22 cellular contexts compared by ENCODE assay signal in genomic region chr11:76337918-76338317, GRCh38. TPM values are rescaled to one million over a fixed set of nuclear protein-coding genes. Genes with fewer than 3 reads are reported as not detected.
DNase-seq lines count a peak whose midpoint lies in the region; ATAC-seq, FAIRE-seq and TF ChIP-seq lines count a peak whose summit lies in the region.
"Had no signal": no experiment of that assay in that cellular context is flagged by ENCODE, and none has a peak within 500 bp of the region (broad histone marks: within the 10 kb centered on the region; RNA-seq: fewer than 3 reads in every experiment).

No MANE protein-coding gene starts in this region.

- no peak overlapping the region for H3K4me2 ChIP-seq in astrocyte (ENCODE audit: low read length)

- H3K9me3 ChIP-seq in CD4-positive, CD25-positive, alpha-beta regulatory T cell (ENCODE audit: control insufficient read depth in 2 of 2, low read length in 2 of 2): peaks cover 6 to 15% of the 10 kb centered on the region in 2 experiments
- H3K9me3 ChIP-seq in astrocyte (ENCODE audit: insufficient read depth, low read depth, low read length): peaks cover 12% of the 10 kb centered on the region
- H3K9me3 ChIP-seq in gastrocnemius medialis: no peaks in the 10 kb centered on the region

- no peaks in the 10 kb centered on the region for H4K20me1 ChIP-seq in astrocyte (ENCODE audit: insufficient read depth, low read length)

- H3K4me3 Mint-ChIP-seq in CD4-positive, CD25-positive, alpha-beta regulatory T cell: no peak overlapping the region
- H3K4me3 Mint-ChIP-seq in astrocyte (ENCODE audit: unreplicated experiment): peak overlapping the region; percentile 34

- no peaks in the 10 kb centered on the region for H3K36me3 Mint-ChIP-seq in CD4-positive, CD25-positive, alpha-beta regulatory T cell
- peaks cover 10% of the 10 kb centered on the region for H3K36me3 Mint-ChIP-seq in astrocyte (ENCODE audit: low read depth, unreplicated experiment)

- H3K36me3 ChIP-seq in CD4-positive, CD25-positive, alpha-beta regulatory T cell (ENCODE audit: control insufficient read depth, insufficient read depth, low read length): no peaks in the 10 kb centered on the region
- H3K36me3 ChIP-seq in astrocyte (ENCODE audit: insufficient read depth, low read length) (no peaks in the 10 kb centered on the region), gastrocnemius medialis (no peaks in the 10 kb centered on the region)

- H3K9ac ChIP-seq in astrocyte (ENCODE audit: low read length): no peak overlapping the region

- TF ChIP-seq POLR2A in gastrocnemius medialis (IDR thresholded peaks at IDR 0.05): no peak

- no peak for ATAC-seq in CD4-positive, CD25-positive, alpha-beta regulatory T cell (ENCODE audit: low read depth in 2 of 2)
- ATAC-seq in gastrocnemius medialis (no peak), HG03439 (IDR thresholded peaks at IDR 0.05; ENCODE audit: unreplicated experiment) (no peak)
- ATAC-seq: GM12878, HCT116 had no signal

- H3K79me2 ChIP-seq in astrocyte (ENCODE audit: insufficient read depth, low read length): no peaks in the 10 kb centered on the region

- intact Hi-C loops in gastrocnemius medialis (cut with DNase I; ENCODE audit: low total_unique reads): no loop called here

- peaks cover 0 to 20% (median 2%) of the 10 kb centered on the region in 4 donors for H3K4me1 Mint-ChIP-seq in CD4-positive, CD25-positive, alpha-beta regulatory T cell
- no peaks in the 10 kb centered on the region for H3K4me1 Mint-ChIP-seq in astrocyte (ENCODE audit: low read depth, unreplicated experiment)

- no peaks in the 10 kb centered on the region for H3K27me3 ChIP-seq in CD4-positive, CD25-positive, alpha-beta regulatory T cell (ENCODE audit: control insufficient read depth, insufficient read depth, low read length)
- no peaks in the 10 kb centered on the region for H3K27me3 ChIP-seq in HL-60 (ENCODE audit: insufficient read depth, poor library complexity, severe bottlenecking)
- no peaks in the 10 kb centered on the region for H3K27me3 ChIP-seq in astrocyte (ENCODE audit: insufficient read depth, low read length)
- H3K27me3 ChIP-seq in gastrocnemius medialis: no peaks in the 10 kb centered on the region

- FAIRE-seq in astrocyte (lab: Jason Lieb, UNC): no peak
- FAIRE-seq: GM12878, GM19239 had no signal

- H3K9me3 Mint-ChIP-seq in CD4-positive, CD25-positive, alpha-beta regulatory T cell: peaks cover 0 to 26% (median 10%) of the 10 kb centered on the region in 7 donors
- H3K9me3 Mint-ChIP-seq in astrocyte (ENCODE audit: unreplicated experiment): peaks cover 20% of the 10 kb centered on the region

- no peaks in the 10 kb centered on the region for H3K27me3 Mint-ChIP-seq in CD4-positive, CD25-positive, alpha-beta regulatory T cell
- H3K27me3 Mint-ChIP-seq in astrocyte (ENCODE audit: low read depth, unreplicated experiment): peaks cover 3% of the 10 kb centered on the region

- no peaks in the 10 kb centered on the region for H3K4me1 ChIP-seq in CD4-positive, CD25-positive, alpha-beta regulatory T cell (ENCODE audit: control insufficient read depth, insufficient read depth, low read length, poor library complexity, severe bottlenecking)
- no peaks in the 10 kb centered on the region for H3K4me1 ChIP-seq in astrocyte (ENCODE audit: insufficient read depth, low read length)
- peaks cover 0 to 13% of the 10 kb centered on the region in 2 donors for H3K4me1 ChIP-seq in gastrocnemius medialis

- H3K27ac ChIP-seq in CD4-positive, CD25-positive, alpha-beta regulatory T cell (ENCODE audit: insufficient read depth, low read length, poor library complexity, severe bottlenecking): no peak overlapping the region
- H3K27ac ChIP-seq in HL-60 (replicated peaks) (peak overlapping the region; percentile 2; the same call in 1 of the 2 replicates), astrocyte (ENCODE audit: low read depth, low read length) (no peak overlapping the region), gastrocnemius medialis (peak overlapping the region; percentile 16 to 80 (median 53))
- H3K27ac ChIP-seq: C4-2B, SK-N-MC had no signal

- TF ChIP-seq CTCF in HL-60 (IDR thresholded peaks at IDR 0.05; ENCODE audit: insufficient read depth, low read length) (no peak), astrocyte (IDR thresholded peaks at IDR 0.05; ENCODE audit: insufficient read depth, low read depth, low read length) (no peak), gastrocnemius medialis (IDR thresholded peaks at IDR 0.05 in 4 of 5, conservative IDR thresholded peaks at IDR 0.05 in 1 of 5) (no peak)

- DNase-seq in CD4-positive, CD25-positive, alpha-beta regulatory T cell: no peak
- DNase-seq in HL-60 (ENCODE audit: low read depth in 1 of 2, low spot score in 1 of 2): no peak
- DNase-seq in astrocyte (ENCODE audit: low read depth): no peak
- no peak for DNase-seq in gastrocnemius medialis
- no peak for DNase-seq in stimulated activated CD4-positive, alpha-beta T cell treated with anti-CD3 and anti-CD28 coated beads, Interleukin-4, amount 100 ng/mL, for 24 hours
- no peak for DNase-seq in mesenteric fat pad (ENCODE audit: low spot score)
- DNase-seq: ACHN, GOT3, MV-4-11, NCI-H1417, NCI-H187, NCI-H2227 treated with DMSO at 0.1 percent for 48 hours, NCI-H510A treated with DMSO at 0.1 percent for 48 hours, NCI-H774, OCI-M1, SHP77 had no signal

- peak overlapping the region in 2 of 3 donors; percentile 55 to 73 for H3K27ac Mint-ChIP-seq in CD4-positive, CD25-positive, alpha-beta regulatory T cell
- H3K27ac Mint-ChIP-seq in astrocyte (ENCODE audit: unreplicated experiment): no peak overlapping the region

- H3K4me3 ChIP-seq in CD4-positive, CD25-positive, alpha-beta regulatory T cell (ENCODE audit: low read depth, low read length): no peak overlapping the region
- H3K4me3 ChIP-seq in HL-60 (replicated peaks; ENCODE audit: insufficient read depth, low read length) (no peak overlapping the region), astrocyte (ENCODE audit: insufficient read depth, low read depth, low read length) (no peak overlapping the region), gastrocnemius medialis (no peak overlapping the region)
- H3K4me3 ChIP-seq: GM12878, SK-N-MC had no signal

- H2AFZ ChIP-seq in astrocyte (ENCODE audit: low read depth, low read length): no peak overlapping the region

- in situ Hi-C loops in gastrocnemius medialis (cut with MboI; ENCODE audit: low sequenced_read_pairs in 4 of 4): loop anchor here in 1 of 4 donors (10.0 kb wide), 1 partner anchor 443 kb away; no protein-coding TSS in a partner anchor

RNA-seq across cellular contexts. Expression of gene THAP12, which starts 43.0 kb away (rescaled TPM):
- total RNA-seq in CD4-positive, CD25-positive, alpha-beta regulatory T cell: 51.2 TPM
- 10 to 100 TPM; 65.0 to 71.0 (median 66.9) TPM for polyA plus RNA-seq in CD4-positive, CD25-positive, alpha-beta regulatory T cell
- total RNA-seq in astrocyte (30.3 and 31.3 TPM in 2 replicates), gastrocnemius medialis (10 to 100 TPM; 24.5 to 35.3 (median 30.2) TPM), mesenteric fat pad (34.7 TPM)

RNA-seq across cellular contexts. Expression of gene GVQW3, which starts 43.2 kb away (rescaled TPM):
- total RNA-seq in CD4-positive, CD25-positive, alpha-beta regulatory T cell: 2.7 TPM
- 1 to 10 TPM; 1.7 to 3.0 (median 2.3) TPM for polyA plus RNA-seq in CD4-positive, CD25-positive, alpha-beta regulatory T cell
- total RNA-seq in astrocyte (2.0 TPM in 2 replicates), gastrocnemius medialis (under 1 TPM; 0.07 to 0.70 (median 0.33) TPM), mesenteric fat pad (1.1 TPM)

Comparison
In these comparisons a context has a peak if more than half of its experiments do, and no peak if none do; other contexts are left out.
1. H3K27ac ChIP-seq: peak in HL-60 (single experiment) and gastrocnemius medialis (4 of 4); none in CD4-positive, CD25-positive, alpha-beta regulatory T cell (single experiment) and astrocyte (single experiment).